Comparison of ENCODE assay signal across 9 cellular contexts in the genomic region with DNA sequence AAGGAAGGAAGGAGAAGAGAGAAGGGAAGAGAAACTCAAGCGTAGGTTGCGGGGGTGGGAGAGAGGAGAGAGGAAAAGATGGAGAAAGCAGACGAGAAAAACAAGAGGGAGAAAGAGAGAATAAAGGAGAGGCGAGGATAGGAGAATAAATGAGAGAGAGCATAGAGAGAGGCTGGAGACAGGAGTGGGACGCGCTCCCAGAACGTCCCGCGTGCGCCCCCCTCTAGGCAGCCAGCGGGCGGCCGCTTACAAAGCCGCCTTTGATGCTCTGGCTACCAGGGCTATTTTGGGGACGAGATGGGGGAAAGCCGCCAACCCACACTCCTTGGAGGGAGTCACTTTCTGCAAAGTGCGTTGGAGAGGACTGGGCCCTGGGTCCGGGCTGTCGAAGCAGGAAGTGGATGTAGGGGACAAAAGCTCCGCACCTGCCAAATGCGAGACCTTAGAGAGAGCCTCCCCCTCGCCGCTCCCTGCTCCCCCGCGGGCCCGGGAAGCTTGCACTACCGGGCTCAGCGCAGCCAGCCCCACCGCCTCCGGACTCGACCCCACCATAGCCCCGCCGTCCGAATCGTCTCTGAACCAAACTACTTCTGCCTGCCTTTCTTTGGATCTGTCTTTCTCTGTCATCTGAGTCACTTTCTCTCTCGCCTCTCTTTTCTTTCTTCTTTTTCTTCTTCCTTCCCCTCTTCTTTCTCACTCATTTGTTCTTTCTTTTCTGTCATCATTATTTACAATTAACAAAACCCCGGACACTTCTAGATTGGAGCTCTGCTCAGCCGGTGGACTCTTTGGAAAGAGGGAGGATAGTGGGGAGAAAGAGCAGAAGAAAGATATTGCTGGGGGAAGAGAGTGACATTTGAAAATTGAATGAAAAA. TPM values are rescaled to one million over a fixed set of nuclear protein-coding genes. Genes with fewer than 3 reads are reported as not detected.
A peak's percentile ranks its signal among the peaks of the same experiment; 100 is the strongest.
DNase-seq lines count a peak whose midpoint lies in the region; ATAC-seq and TF ChIP-seq lines count a peak whose summit lies in the region.
"Had no signal": no experiment of that assay in that cellular context is flagged by ENCODE, and none has a peak within 500 bp of the region (broad histone marks: within the 10 kb centered on the region; RNA-seq: fewer than 3 reads in every experiment).

No MANE protein-coding gene starts in this region.

- ATAC-seq in HG03439 (IDR thresholded peaks at IDR 0.05; ENCODE audit: unreplicated experiment) (peak; percentile 36), body of pancreas (peak; percentile 21), PC-3 (no peak), esophagus mucosa (no peak)

- peaks cover 22% of the 10 kb centered on the region for H3K4me1 ChIP-seq in body of pancreas
- peaks cover 37% of the 10 kb centered on the region for H3K4me1 ChIP-seq in neural progenitor cell
- no peaks in the 10 kb centered on the region for H3K4me1 ChIP-seq in PC-3 (ENCODE audit: insufficient read depth, low read length)

- H3K9me3 ChIP-seq in body of pancreas (no peaks in the 10 kb centered on the region), neural progenitor cell (ENCODE audit: low read depth) (peaks cover 12% of the 10 kb centered on the region), PC-3 (ENCODE audit: low read length) (peaks cover 4% of the 10 kb centered on the region; the same call in 1 of the 2 replicates)

- intact Hi-C loops in body of pancreas (cut with DNase I) (no loop called here), PC-3 (cut with micrococcal nuclease) (no loop called here)

- H3K9ac ChIP-seq in neural progenitor cell (no peak overlapping the region), PC-3 (ENCODE audit: low read length) (no peak overlapping the region)

- H3F3A ChIP-seq in neural progenitor cell (ENCODE audit: low read depth) (peaks cover 28% of the 10 kb centered on the region), PC-3 (ENCODE audit: low read length, unreplicated experiment) (no peaks in the 10 kb centered on the region)

- no peak overlapping the region for H3K27ac Mint-ChIP-seq in neural progenitor cell

- H3K27me3 ChIP-seq in body of pancreas (peaks cover 0 to 24% of the 10 kb centered on the region in 2 donors), neural progenitor cell (peaks cover 100% of the 10 kb centered on the region), PC-3 (ENCODE audit: low read length) (peaks cover 56% of the 10 kb centered on the region)

- peaks cover 66% of the 10 kb centered on the region for H3K4me1 Mint-ChIP-seq in neural progenitor cell

- H3K4me3 Mint-ChIP-seq in neural progenitor cell: peak overlapping the region; percentile 83

- H3K4me2 ChIP-seq in neural progenitor cell (peak overlapping the region; percentile 80), PC-3 (ENCODE audit: low read length) (no peak overlapping the region)

- H3K27ac ChIP-seq in body of pancreas: no peak overlapping the region
- H3K27ac ChIP-seq in neural progenitor cell: no peak overlapping the region
- no peak overlapping the region for H3K27ac ChIP-seq in PC-3 (ENCODE audit: low read length)

- no TSS peak for BruUV-seq in PC-3 (replicated peaks; lab: Mats Ljungman, UMichigan)

- POLR2A ChIA-PET in GM10248 (lab: Yijun Ruan, JAX) (no interaction called here), PC-3 (lab: Charles Lee; ENCODE audit: unreplicated experiment) (no interaction called here)

- no peak for TF ChIP-seq POLR2A in body of pancreas (IDR thresholded peaks at IDR 0.05)

- H3K9me2 ChIP-seq in PC-3 (replicated peaks; ENCODE audit: low read length): no peaks in the 10 kb centered on the region

- H3K36me3 ChIP-seq in body of pancreas (replicated peaks in 1 of 2; ENCODE audit: insufficient read depth in 1 of 2, low read depth in 2 of 2) (no peaks in the 10 kb centered on the region), neural progenitor cell (no peaks in the 10 kb centered on the region), PC-3 (ENCODE audit: low read depth, low read length) (no peaks in the 10 kb centered on the region)

- peaks cover 59% of the 10 kb centered on the region for H3K27me3 Mint-ChIP-seq in neural progenitor cell (ENCODE audit: insufficient read depth, low read depth)

- peak; percentile 34 for DNase-seq in GM10248 (ENCODE audit: extremely low spot score)
- no peak for DNase-seq in body of pancreas
- DNase-seq in neural progenitor cell (ENCODE audit: low spot score): peak; percentile 48
- no peak for DNase-seq in effector CD4-positive, alpha-beta T cell
- DNase-seq in PC-3: no peak
- DNase-seq in effector CD8-positive, alpha-beta T cell (lab: John Stamatoyannopoulos, UW): no peak
- DNase-seq: stimulated activated CD4-positive, alpha-beta T cell treated with anti-CD3 and anti-CD28 coated beads, Interleukin-2, amount 100 ng/mL, for 48 hours had no signal

- CTCF ChIA-PET in GM10248 (lab: Yijun Ruan, JAX) (interaction anchor here (1.0 to 2.4 kb wide), 5 partner anchors 11 to 583 kb away, joined by 4 to 7 read pairs (median 5); no protein-coding TSS in a partner anchor), PC-3 (lab: Charles Lee) (no interaction called here)

- 2% methylated on average over 38 of the region's 38 CpGs for WGBS in body of pancreas, 2 donors

- H3K4me3 ChIP-seq in body of pancreas: no peak overlapping the region
- H3K4me3 ChIP-seq in neural progenitor cell: peak overlapping the region; percentile 38
- no peak overlapping the region for H3K4me3 ChIP-seq in PC-3 (ENCODE audit: low read length)

- H3K36me3 Mint-ChIP-seq in neural progenitor cell: peaks cover 4% of the 10 kb centered on the region

- H3K9me3 Mint-ChIP-seq in neural progenitor cell: peaks cover 14% of the 10 kb centered on the region

- H4K20me1 ChIP-seq in neural progenitor cell (ENCODE audit: low read depth) (peaks cover 41% of the 10 kb centered on the region), PC-3 (ENCODE audit: low read length) (no peaks in the 10 kb centered on the region)

- H3K79me2 ChIP-seq in neural progenitor cell (ENCODE audit: low read depth) (no peaks in the 10 kb centered on the region), PC-3 (ENCODE audit: low read length) (no peaks in the 10 kb centered on the region)

- no peak overlapping the region for H2AFZ ChIP-seq in neural progenitor cell (replicated peaks)
- no peak overlapping the region for H2AFZ ChIP-seq in PC-3 (ENCODE audit: low read length)

- TF ChIP-seq CTCF in GM10248 (IDR thresholded peaks at IDR 0.05; ENCODE audit: control extremely low read depth, extremely low read depth, low read depth, missing control alignments) (no peak), body of pancreas (IDR thresholded peaks at IDR 0.05) (no peak), neural progenitor cell (IDR thresholded peaks at IDR 0.05) (no peak), PC-3 (conservative IDR thresholded peaks at IDR 0.05; ENCODE audit: low read depth, low read length) (no peak)

RNA-seq across cellular contexts. Expression of gene ASCL1, which starts 8.0 kb away (rescaled TPM):
- total RNA-seq in body of pancreas (not detected), neural progenitor cell (ENCODE audit: low replicate concordance) (0.21 TPM in 1 of 2 replicates, not detected in the other), PC-3 (2014; rRNA removed) (not detected in 2 replicates), esophagus mucosa (not detected)

RNA-seq across cellular contexts. Expression of gene PAH, which starts 48.5 kb away (rescaled TPM):
- total RNA-seq in body of pancreas: 10 to 100 TPM in 1 of 2 donors, 1 to 10 TPM in 1; 7.3 to 39.6 TPM
- 0.06 and 0.07 TPM in 2 replicates for total RNA-seq in neural progenitor cell (ENCODE audit: low replicate concordance)
- total RNA-seq in PC-3 (2014; rRNA removed): not detected in 2 replicates
- total RNA-seq in esophagus mucosa: not detected

Comparison
In these comparisons a context has a peak if more than half of its experiments do, and no peak if none do; other contexts are left out.
1. DNase-seq: peak in GM10248 (single experiment) and neural progenitor cell (single experiment); none in body of pancreas (0 of 4), effector CD4-positive, alpha-beta T cell (single experiment), PC-3 (single experiment) and effector CD8-positive, alpha-beta T cell (single experiment).
2. ATAC-seq: peak in HG03439 (single experiment) and body of pancreas (single experiment); none in PC-3 (single experiment) and esophagus mucosa (single experiment).